8 cellular contexts compared by ENCODE assay signal in the genomic region with DNA sequence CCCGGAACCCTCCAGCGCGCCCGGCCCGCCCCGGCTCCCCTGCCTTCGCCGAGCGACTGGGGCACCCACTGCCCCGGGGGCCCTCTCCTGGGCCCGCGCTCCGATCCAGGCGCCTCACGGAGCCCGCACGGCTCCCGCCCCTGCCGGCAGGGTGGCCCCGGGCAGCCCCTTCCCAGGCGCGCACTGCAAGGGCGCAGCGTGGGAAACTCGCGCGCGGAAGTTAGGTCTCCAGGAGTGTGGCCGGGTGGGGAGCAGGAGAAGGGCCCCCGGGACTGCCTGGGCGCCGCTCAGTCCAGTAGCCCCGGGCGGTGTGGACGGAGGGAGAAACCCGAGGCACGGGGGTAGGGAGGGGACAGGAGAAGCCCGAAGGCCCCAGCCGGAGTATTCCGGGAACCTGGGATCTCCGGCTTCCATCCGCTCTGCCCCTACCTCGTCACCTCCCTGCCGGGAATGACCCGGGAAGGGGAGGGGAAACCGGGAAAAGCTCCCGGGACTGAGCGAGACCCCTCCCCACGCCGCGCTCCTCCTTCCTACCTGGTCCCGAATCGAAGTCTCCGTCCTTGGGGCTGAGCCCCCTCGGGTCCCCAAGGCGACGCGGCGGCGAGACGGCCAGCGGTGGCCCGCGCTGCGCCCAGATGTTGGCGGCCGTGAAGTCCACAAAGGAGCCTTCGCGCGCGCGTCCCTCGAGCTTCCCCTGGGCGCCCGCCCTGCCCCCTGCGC. TPM values are rescaled to one million over a fixed set of nuclear protein-coding genes. Genes with fewer than 3 reads are reported as not detected.
DNase-seq lines count a peak whose midpoint lies in the region; ATAC-seq and TF ChIP-seq lines count a peak whose summit lies in the region.

No MANE protein-coding gene starts in this region.

- peak; percentile 7 for ATAC-seq in left lobe of liver
- ATAC-seq in GM21367 (IDR thresholded peaks at IDR 0.05; ENCODE audit: unreplicated experiment), result no peak
- ATAC-seq in GM21576 (IDR thresholded peaks at IDR 0.05; ENCODE audit: unreplicated experiment), result no peak

- BruUV-seq in mammary epithelial cell (replicated peaks; lab: Mats Ljungman, UMichigan), result TSS peak; percentile 62

- H2AFZ ChIP-seq in mammary epithelial cell (ENCODE audit: low read depth, low read length), result peak overlapping the region; percentile 58

- intact Hi-C loops in mammary epithelial cell (cut with micrococcal nuclease), result no loop called here

- dilution Hi-C loops in mammary epithelial cell (cut with HindIII; ENCODE audit: low sequenced_read_pairs), result loop anchor here (5.0 kb wide), 1 partner anchor 67 kb away; no protein-coding TSS in a partner anchor

- peaks cover 28% of the 10 kb centered on the region for H3K79me2 ChIP-seq in mammary epithelial cell (ENCODE audit: insufficient read depth, low read length)

- TF ChIP-seq CTCF in mammary epithelial cell (conservative IDR thresholded peaks at IDR 0.05 in 1 of 2, IDR thresholded peaks at IDR 0.05 in 1 of 2; ENCODE audit: extremely low read depth in 1 of 2, insufficient read depth in 1 of 2, low read depth in 1 of 2, low read length in 2 of 2), result no peak

- 1% methylated on average over 45 of the region's 76 CpGs for WGBS in mammary epithelial cell (ENCODE audit: low coverage, missing lambda C conversion rate)

- H3K9me3 ChIP-seq in mammary epithelial cell (replicated peaks; ENCODE audit: insufficient read depth, low read length) (no peaks in the 10 kb centered on the region), stomach smooth muscle (ENCODE audit: control insufficient read depth in 2 of 2, low read length in 2 of 2) (no peaks in the 10 kb centered on the region)

- peak overlapping the region; percentile 65 for H3K27ac ChIP-seq in mammary epithelial cell (ENCODE audit: insufficient read depth, low read depth, low read length)
- peak overlapping the region; percentile 89 for H3K27ac ChIP-seq in stomach smooth muscle (ENCODE audit: low read length)

- H3K36me3 ChIP-seq in mammary epithelial cell (ENCODE audit: insufficient read depth, low read length) (no peaks in the 10 kb centered on the region), stomach smooth muscle (ENCODE audit: control insufficient read depth in 2 of 2, insufficient read depth in 2 of 2, low read length in 2 of 2) (peaks cover 2 to 24% of the 10 kb centered on the region in 2 donors)

- H3K4me1 ChIP-seq in mammary epithelial cell (ENCODE audit: insufficient read depth, low read length) (peaks cover 35% of the 10 kb centered on the region), stomach smooth muscle (ENCODE audit: control insufficient read depth, insufficient read depth, low read length) (peaks cover 48% of the 10 kb centered on the region)

- H3K9ac ChIP-seq in mammary epithelial cell (ENCODE audit: insufficient read depth, low read length) (peak overlapping the region; percentile 85), stomach smooth muscle (ENCODE audit: low read length in 2 of 2) (peak overlapping the region; percentile 76 to 92)

- in situ Hi-C loops in mammary epithelial cell (cut with MboI; ENCODE audit: low sequenced_read_pairs in 2 of 2), result loop anchor here in 1 of 2 donors (5.0 kb wide), 1 partner anchor 67 kb away; no protein-coding TSS in a partner anchor

- H3K4me2 ChIP-seq in mammary epithelial cell (ENCODE audit: insufficient read depth, low read depth, low read length), result peak overlapping the region; percentile 97

- DNase-seq in DMS79 treated with DMSO at 0.1 percent for 48 hours (lab: John Stamatoyannopoulos, UW) (peak; percentile 3), DMS79 (lab: John Stamatoyannopoulos, UW) (no peak), NCI-H460 (ENCODE audit: extremely low read depth, low read depth) (peak; percentile 47), mammary epithelial cell (no peak), left lobe of liver (ENCODE audit: low spot score) (peak; percentile 64)

- H4K20me1 ChIP-seq in mammary epithelial cell (ENCODE audit: insufficient read depth, low read length), result peaks cover 4% of the 10 kb centered on the region

- H3K27me3 ChIP-seq in mammary epithelial cell (ENCODE audit: insufficient read depth, low read length), result no peaks in the 10 kb centered on the region
- no peaks in the 10 kb centered on the region for H3K27me3 ChIP-seq in stomach smooth muscle (ENCODE audit: control insufficient read depth in 1 of 2, insufficient read depth in 2 of 2, low read length in 2 of 2)

- H3K4me3 ChIP-seq in mammary epithelial cell (replicated peaks in 1 of 3; ENCODE audit: insufficient read depth in 1 of 3, low read depth in 2 of 3, low read length in 3 of 3) (peak overlapping the region; percentile 86 to 94 (median 87)), stomach smooth muscle (ENCODE audit: low read length in 2 of 2) (peak overlapping the region; percentile 82 to 83)

- CTCF ChIA-PET in mammary epithelial cell (lab: Charles Lee; ENCODE audit: low non-redundant PET), result no interaction called here

RNA-seq across cellular contexts. Expression of a gene that starts 0.5 kb away (rescaled TPM):
- total RNA-seq in NCI-H460 (2014; rRNA removed; shearing (Covaris generic)), result 404 and 479 TPM in 2 replicates
- 239 and 275 TPM in 2 replicates for polyA plus RNA-seq in NCI-H460 (2014; cell fraction: nucleus; rRNA removed)
- total RNA-seq in mammary epithelial cell, result 10 to 100 TPM in 1 of 2 donors, 1 to 10 TPM in 1; 4.3 to 24.7 TPM
- 3.5 TPM for polyA plus RNA-seq in mammary epithelial cell
- polyA minus RNA-seq in mammary epithelial cell, result 1.8 TPM
- 2.7 TPM for total RNA-seq in left lobe of liver

RNA-seq across cellular contexts. Expression of a gene that starts 19.1 kb away (rescaled TPM):
- total RNA-seq in NCI-H460 (2014; rRNA removed; shearing (Covaris generic)), result 27.5 and 30.5 TPM in 2 replicates
- polyA plus RNA-seq in NCI-H460 (2014; cell fraction: nucleus; rRNA removed), result 123 and 146 TPM in 2 replicates
- total RNA-seq in mammary epithelial cell, result 10 to 100 TPM; 29.1 to 31.5 TPM
- 19.8 TPM for polyA plus RNA-seq in mammary epithelial cell
- 29.9 TPM for polyA minus RNA-seq in mammary epithelial cell
- total RNA-seq in left lobe of liver, result 9.1 TPM

Comparison
In these comparisons a context has a peak if more than half of its experiments do, and no peak if none do; other contexts are left out.
1. DNase-seq: peak in DMS79 treated with DMSO at 0.1 percent for 48 hours (single experiment), NCI-H460 (single experiment) and left lobe of liver (single experiment); none in DMS79 (single experiment) and mammary epithelial cell (single experiment).
2. RNA of a gene that starts 0.5 kb away (total RNA-seq): 404 to 479 TPM in NCI-H460; 4.3 to 24.7 TPM in mammary epithelial cell and 2.7 TPM in left lobe of liver (single experiment); every median in the first group is over 10 times any median in the second.